27 cellular contexts compared by ENCODE assay signal in genomic region chr13:105783261-105783660, GRCh38.
"Had no signal": no experiment of that assay in that cellular context is flagged by ENCODE, and none has a peak within 500 bp of the region (broad histone marks: within the 10 kb centered on the region; RNA-seq: fewer than 3 reads in every experiment).

No MANE protein-coding gene starts in this region.

- H3K4me2 ChIP-seq: neural progenitor cell had no signal

- H3K9ac ChIP-seq: neural progenitor cell, parathyroid adenoma had no signal

- H3K4me1 ChIP-seq: neural progenitor cell, parathyroid adenoma, psoas muscle, sigmoid colon, suprapubic skin, testis, transverse colon, upper lobe of right lung, uterus had no signal

- H3K9me3 ChIP-seq: ovary, psoas muscle, right lobe of liver, sigmoid colon, suprapubic skin, testis, tibial artery, transverse colon, upper lobe of right lung, uterus had no signal

- H3K27ac ChIP-seq: neural progenitor cell, ovary, parathyroid adenoma, psoas muscle, right lobe of liver, sigmoid colon, suprapubic skin, testis, tibial artery, transverse colon, upper lobe of right lung, uterus had no signal

- ATAC-seq: natural killer cell; psoas muscle; right cardiac atrium; right lobe of liver; stimulated activated memory B cell treated with anti-CD40 and anti-IgM and Interleukin-4, amounts not matched to agents 10 μg/mL and 1 μg/mL and 100 μg/mL, for 72 hours; stimulated activated naive CD8-positive, alpha-beta T cell treated with anti-CD3 and anti-CD28 coated beads, Interleukin-15, amount 100 ng/mL, for 72 hours; stimulated activated naive CD8-positive, alpha-beta T cell treated with anti-CD3 and anti-CD28 coated beads, Interleukin-15, Interleukin-2, amounts not matched to agents 100 U/mL and 50 U/mL, for 24 hours; upper lobe of right lung had no signal

- H3K36me3 ChIP-seq: neural progenitor cell, ovary, right lobe of liver, sigmoid colon, suprapubic skin, tibial artery, transverse colon, upper lobe of right lung, uterus had no signal

- H3K4me3 ChIP-seq: neural progenitor cell, ovary, psoas muscle, right lobe of liver, sigmoid colon, suprapubic skin, testis, tibial artery, transverse colon, upper lobe of right lung, uterus had no signal

- H3K27me3 ChIP-seq: neural progenitor cell, ovary, right lobe of liver, sigmoid colon, suprapubic skin, testis, tibial artery, transverse colon, upper lobe of right lung, uterus had no signal

- DNase-seq: natural killer cell; occipital lobe; ovary; posterior cingulate gyrus; psoas muscle; right cardiac atrium; right lobe of liver; sigmoid colon; small intestine; stimulated activated CD4-positive, alpha-beta T cell treated with anti-CD3 and anti-CD28 coated beads, Interleukin-12 subunit alpha, Interleukin-12 subunit beta, amount 100 ng/mL, for 4 hours; stimulated activated CD4-positive, alpha-beta T cell treated with anti-CD3 and anti-CD28 coated beads, Interleukin-1b, Interleukin-23, amount 100 ng/mL, for 48 hours; stimulated activated CD4-positive, alpha-beta T cell treated with anti-CD3 and anti-CD28 coated beads, Interleukin-4, amount 100 ng/mL, for 1 hour; stimulated activated CD4-positive, alpha-beta T cell treated with anti-CD3 and anti-CD28 coated beads, Interleukin-4, amount 100 ng/mL, for 4 hours; stimulated activated CD8-positive, alpha-beta memory T cell treated with anti-CD3 and anti-CD28 coated beads, Interleukin-4, amount 100 ng/mL, for 48 hours; stimulated activated naive CD4-positive, alpha-beta T cell; stimulated activated naive CD8-positive, alpha-beta T cell treated with anti-CD3 and anti-CD28 coated beads, Interleukin-15, amount 100 ng/mL, for 72 hours; stimulated activated naive CD8-positive, alpha-beta T cell treated with anti-CD3 and anti-CD28 coated beads, Interleukin-15, Interleukin-2, amounts not matched to agents 100 U/mL and 50 U/mL, for 24 hours; substantia nigra; testis; tibial artery; transverse colon; upper lobe of right lung; uterus had no signal

- H3K79me2 ChIP-seq: parathyroid adenoma had no signal
